ENCODE assay signal across 8 cellular contexts in the genomic region with DNA sequence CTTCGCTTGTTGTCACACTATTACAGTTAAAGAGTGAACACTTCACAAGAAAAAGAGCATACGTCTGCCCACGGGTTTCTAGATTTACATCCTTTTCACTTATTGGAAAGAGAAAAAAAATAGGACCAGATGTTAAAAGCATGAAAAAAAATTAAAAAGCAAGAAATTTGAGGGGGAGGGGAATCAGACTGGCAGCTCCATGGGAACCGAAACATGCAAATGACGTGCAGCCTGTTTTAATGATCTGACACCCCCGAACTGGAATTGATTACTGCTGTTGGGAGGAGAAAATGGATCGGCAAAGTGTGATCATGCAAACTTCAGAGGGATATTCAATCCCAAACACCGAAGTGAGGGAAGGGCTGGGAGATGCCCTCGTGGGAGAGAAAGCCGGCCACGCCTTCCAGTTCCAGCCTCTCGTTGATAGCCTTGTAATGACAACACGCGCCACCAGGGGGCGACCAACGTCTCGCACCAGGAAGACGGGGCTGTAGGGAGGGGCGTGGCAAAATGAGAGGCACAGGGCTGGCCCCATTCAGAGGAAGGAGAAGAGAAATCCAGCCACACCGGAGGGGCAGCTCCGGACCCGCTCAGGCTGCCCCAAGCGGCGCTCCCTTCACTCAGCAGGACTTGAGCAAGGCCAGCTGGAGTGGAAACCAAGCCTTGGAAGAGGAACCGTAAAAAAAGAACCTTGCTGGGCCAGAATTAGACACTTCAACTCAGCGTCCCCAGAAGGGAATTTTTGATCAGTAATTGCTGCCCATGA. TPM values are rescaled to one million over a fixed set of nuclear protein-coding genes. Genes with fewer than 3 reads are reported as not detected.
DNase-seq lines count a peak whose midpoint lies in the region; ATAC-seq and TF ChIP-seq lines count a peak whose summit lies in the region.

No MANE protein-coding gene starts in this region.

- peaks cover 42% of the 10 kb centered on the region for H3K27me3 Mint-ChIP-seq in CD4-positive, CD25-positive, alpha-beta regulatory T cell
- H3K27me3 Mint-ChIP-seq in dendritic cell treated with granulocyte-macrophage colony-stimulating factor and Interleukin-4, amounts not matched to agents 40 ng/mL and 50 ng/mL, for 4 days, result peaks cover 17% of the 10 kb centered on the region

- H3K9me3 Mint-ChIP-seq in CD4-positive, CD25-positive, alpha-beta regulatory T cell, result no peaks in the 10 kb centered on the region
- no peaks in the 10 kb centered on the region for H3K9me3 Mint-ChIP-seq in dendritic cell treated with granulocyte-macrophage colony-stimulating factor and Interleukin-4, amounts not matched to agents 40 ng/mL and 50 ng/mL, for 4 days

- peak overlapping the region; percentile 80 for H3K4me3 ChIP-seq in CD4-positive, CD25-positive, alpha-beta regulatory T cell (ENCODE audit: low read depth, low read length)
- no peak overlapping the region for H3K4me3 ChIP-seq in right lobe of liver

- H3K36me3 Mint-ChIP-seq in CD4-positive, CD25-positive, alpha-beta regulatory T cell, result no peaks in the 10 kb centered on the region
- no peaks in the 10 kb centered on the region for H3K36me3 Mint-ChIP-seq in dendritic cell treated with granulocyte-macrophage colony-stimulating factor and Interleukin-4, amounts not matched to agents 40 ng/mL and 50 ng/mL, for 4 days (ENCODE audit: low read depth)

- H3K9me3 ChIP-seq in CD4-positive, CD25-positive, alpha-beta regulatory T cell (ENCODE audit: control insufficient read depth in 2 of 2, low read length in 2 of 2), result no peaks in the 10 kb centered on the region
- no peaks in the 10 kb centered on the region for H3K9me3 ChIP-seq in right lobe of liver

- no peak overlapping the region for H3K27ac ChIP-seq in CD4-positive, CD25-positive, alpha-beta regulatory T cell (ENCODE audit: insufficient read depth, low read length, poor library complexity, severe bottlenecking)
- no peak overlapping the region for H3K27ac ChIP-seq in right lobe of liver

- H3K4me1 Mint-ChIP-seq in CD4-positive, CD25-positive, alpha-beta regulatory T cell, result peaks cover 0 to 14% (median 11%) of the 10 kb centered on the region in 4 donors
- peaks cover 10% of the 10 kb centered on the region for H3K4me1 Mint-ChIP-seq in dendritic cell treated with granulocyte-macrophage colony-stimulating factor and Interleukin-4, amounts not matched to agents 40 ng/mL and 50 ng/mL, for 4 days (ENCODE audit: low read depth)

- no peaks in the 10 kb centered on the region for H3K36me3 ChIP-seq in CD4-positive, CD25-positive, alpha-beta regulatory T cell (ENCODE audit: control insufficient read depth, insufficient read depth, low read length)
- no peaks in the 10 kb centered on the region for H3K36me3 ChIP-seq in right lobe of liver

- TF ChIP-seq POLR2A in right lobe of liver (IDR thresholded peaks at IDR 0.05), result no peak

- H3K4me3 Mint-ChIP-seq in CD4-positive, CD25-positive, alpha-beta regulatory T cell, result peak overlapping the region; percentile 1 to 84 (median 48)
- peak overlapping the region; percentile 64 for H3K4me3 Mint-ChIP-seq in dendritic cell treated with granulocyte-macrophage colony-stimulating factor and Interleukin-4, amounts not matched to agents 40 ng/mL and 50 ng/mL, for 4 days

- peaks cover 11% of the 10 kb centered on the region for H3K4me1 ChIP-seq in CD4-positive, CD25-positive, alpha-beta regulatory T cell (ENCODE audit: control insufficient read depth, insufficient read depth, low read length, poor library complexity, severe bottlenecking)
- no peaks in the 10 kb centered on the region for H3K4me1 ChIP-seq in right lobe of liver

- peaks cover 11% of the 10 kb centered on the region for H3K27me3 ChIP-seq in CD4-positive, CD25-positive, alpha-beta regulatory T cell (ENCODE audit: control insufficient read depth, insufficient read depth, low read length)
- no peaks in the 10 kb centered on the region for H3K27me3 ChIP-seq in right lobe of liver

- peak; percentile 99 for ATAC-seq in CD4-positive, CD25-positive, alpha-beta regulatory T cell (ENCODE audit: low read depth in 2 of 2)
- ATAC-seq in GM19395 (IDR thresholded peaks at IDR 0.05; ENCODE audit: unreplicated experiment) (peak; percentile 95), HG03469 (IDR thresholded peaks at IDR 0.05; ENCODE audit: unreplicated experiment) (peak; percentile 80), right lobe of liver (peak; percentile 99 to 100 (median 100))

- intact Hi-C loops in dendritic cell treated with granulocyte-macrophage colony-stimulating factor and Interleukin-4, amounts not matched to agents 40 ng/mL and 50 ng/mL, for 4 days (cut with micrococcal nuclease), result loop anchor here (2.0 to 10.0 kb wide), 2 partner anchors 229 to 425 kb away; no protein-coding TSS in a partner anchor
- intact Hi-C loops in right lobe of liver (cut with DNase I), result loop anchor here in 1 of 2 donors (10.0 kb wide), 1 partner anchor 405 kb away; no protein-coding TSS in a partner anchor

- DNase-seq in CD4-positive, CD25-positive, alpha-beta regulatory T cell, result peak; percentile 84 to 88 (median 86)
- DNase-seq in NCI-H526 treated with DMSO at 0.1 percent for 48 hours (lab: John Stamatoyannopoulos, UW) (peak; percentile 84), right lobe of liver (peak; percentile 93 to 94 (median 93))
- peak; percentile 92 for DNase-seq in activated CD4-positive, alpha-beta T cell treated with anti-CD3 and anti-CD28 coated beads, Interleukin-2, amount 50 U/mL, for 1 hour
- peak; percentile 91 to 95 for DNase-seq in stimulated activated CD4-positive, alpha-beta T cell treated with anti-CD3 and anti-CD28 coated beads, Interleukin-4, amount 100 ng/mL, for 48 hours (ENCODE audit: low read depth in 2 of 2)

- peak; percentile 88 to 95 (median 90) for TF ChIP-seq CTCF in right lobe of liver (IDR thresholded peaks at IDR 0.05)

- peak overlapping the region; percentile 2 to 66 (median 57) for H3K27ac Mint-ChIP-seq in CD4-positive, CD25-positive, alpha-beta regulatory T cell
- H3K27ac Mint-ChIP-seq in dendritic cell treated with granulocyte-macrophage colony-stimulating factor and Interleukin-4, amounts not matched to agents 40 ng/mL and 50 ng/mL, for 4 days, result peak overlapping the region; percentile 41

- 14% methylated on average over 25 of the region's 26 CpGs for WGBS in right lobe of liver (ENCODE audit: insufficient coverage, low coverage, low lambda C conversion rate, missing lambda C conversion rate)

RNA-seq across cellular contexts. Expression of gene SYT13, which starts 53.8 kb away (rescaled TPM):
- not detected for total RNA-seq in CD4-positive, CD25-positive, alpha-beta regulatory T cell
- not detected for polyA plus RNA-seq in CD4-positive, CD25-positive, alpha-beta regulatory T cell
- under 1 TPM in 5 of 6 experiments, not detected in 1; 0.12 to 0.63 (median 0.44) TPM for total RNA-seq in right lobe of liver
